In genomic region chr4:72974694-72975487, GRCh38 we compare ENCODE assay signal across 11 cellular contexts.
DNase-seq lines count a peak whose midpoint lies in the region; ATAC-seq and TF ChIP-seq lines count a peak whose summit lies in the region.
"Had no signal": no experiment of that assay in that cellular context is flagged by ENCODE, and none has a peak within 500 bp of the region (broad histone marks: within the 10 kb centered on the region; RNA-seq: fewer than 3 reads in every experiment).

No MANE protein-coding gene starts in this region.

- 93 to 97% methylated on average over 8 of the region's 8 CpGs for WGBS in GM23248 (ENCODE audit: low coverage in 1 of 2, low lambda C conversion rate in 2 of 2, missing lambda C conversion rate in 2 of 2), 2 experiments

- ATAC-seq in left ventricle myocardium superior, result no peak
- ATAC-seq: effector memory CD8-positive, alpha-beta T cell; HCT116; psoas muscle had no signal

- H3F3A ChIP-seq in GM23248 (ENCODE audit: insufficient read depth), result peaks cover 36% of the 10 kb centered on the region

- H3K9me2 ChIP-seq in GM23248 (ENCODE audit: insufficient read depth), result no peaks in the 10 kb centered on the region

- H3K4me1 ChIP-seq in GM23248 (ENCODE audit: insufficient read depth), result peaks cover 40% of the 10 kb centered on the region
- H3K4me1 ChIP-seq: psoas muscle had no signal

- no peak for TF ChIP-seq CTCF in brain microvascular endothelial cell (IDR thresholded peaks at IDR 0.05; ENCODE audit: low read depth, low read length, missing control alignments)

- H3K27me3 ChIP-seq in GM23248 (replicated peaks; ENCODE audit: insufficient read depth) (no peaks in the 10 kb centered on the region), brain microvascular endothelial cell (replicated peaks) (no peaks in the 10 kb centered on the region)

- H3K9me3 ChIP-seq in GM23248 (ENCODE audit: low read depth), result no peaks in the 10 kb centered on the region
- H3K9me3 ChIP-seq: psoas muscle had no signal

- H3K79me2 ChIP-seq in GM23248 (ENCODE audit: insufficient read depth), result no peaks in the 10 kb centered on the region

- intact Hi-C loops in left ventricle myocardium superior (cut with micrococcal nuclease), result no loop called here

- no peak overlapping the region for H3K9ac ChIP-seq in GM23248

- H3K27ac ChIP-seq in GM23248 (peak overlapping the region; percentile 24), brain microvascular endothelial cell (peak overlapping the region; percentile 53)
- H3K27ac ChIP-seq: psoas muscle had no signal

- H3K4me3 ChIP-seq in GM23248 (no peak overlapping the region), brain microvascular endothelial cell (ENCODE audit: low read depth, low read length) (no peak overlapping the region)
- H3K4me3 ChIP-seq: psoas muscle had no signal

- in situ Hi-C loops in GM23248 (cut with MboI), result no loop called here
- in situ Hi-C loops in brain microvascular endothelial cell (cut with HindIII; ENCODE audit: low pct_ligation_motif_present, low sequenced_read_pairs), result no loop called here

- peak overlapping the region; percentile 45 for H3K4me2 ChIP-seq in GM23248 (ENCODE audit: unreplicated experiment)

- H4K20me1 ChIP-seq in GM23248 (ENCODE audit: insufficient read depth), result no peaks in the 10 kb centered on the region

- no peaks in the 10 kb centered on the region for H3K36me3 ChIP-seq in GM23248 (ENCODE audit: low read depth)
- no peaks in the 10 kb centered on the region for H3K36me3 ChIP-seq in brain microvascular endothelial cell (replicated peaks)

- peak overlapping the region; percentile 31 for H2AFZ ChIP-seq in GM23248

- DNase-seq in GM23248 (peak; percentile 43), NCI-H526 treated with DMSO at 0.1 percent for 48 hours (lab: John Stamatoyannopoulos, UW) (peak; percentile 27), brain microvascular endothelial cell (peak; percentile 43), non-pigmented ciliary epithelial cell (ENCODE audit: low read depth) (peak; percentile 53), SW480 (ENCODE audit: low spot score) (no peak), left ventricle myocardium superior (no peak), GM19238 (ENCODE audit: insufficient read length, low spot score) (no peak), NCI-H2171 treated with DMSO at 0.1 percent for 48 hours (lab: John Stamatoyannopoulos, UW) (no peak)
- DNase-seq: effector memory CD8-positive, alpha-beta T cell; psoas muscle had no signal

Comparison
In these comparisons a context has a peak if more than half of its experiments do, and no peak if none do; other contexts are left out.
1. DNase-seq: peak in GM23248 (single experiment), NCI-H526 treated with DMSO at 0.1 percent for 48 hours (single experiment), brain microvascular endothelial cell (single experiment) and non-pigmented ciliary epithelial cell (single experiment); none in SW480 (single experiment), left ventricle myocardium superior (single experiment), GM19238 (single experiment) and NCI-H2171 treated with DMSO at 0.1 percent for 48 hours (single experiment).